ENCODE assay signal across 17 cellular contexts in the genomic region with DNA sequence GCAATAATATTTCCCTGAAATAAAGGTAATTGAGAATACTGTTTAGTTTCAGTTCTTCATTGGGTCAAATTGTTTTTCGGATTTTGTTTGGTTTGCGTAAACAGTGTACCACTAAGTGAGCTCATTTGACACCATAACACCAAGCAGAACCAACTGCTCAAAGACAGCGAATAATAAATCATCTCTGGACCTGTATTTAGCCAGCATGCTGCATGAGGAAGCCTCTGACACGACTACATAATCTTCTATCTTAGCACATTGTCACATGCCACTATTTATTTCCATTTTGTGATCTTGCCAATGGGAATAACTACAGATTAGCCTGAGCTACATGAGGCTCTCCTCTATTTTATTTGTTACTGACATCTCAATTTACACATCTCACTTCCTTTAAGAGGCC. TPM values are rescaled to one million over a fixed set of nuclear protein-coding genes. Genes with fewer than 3 reads are reported as not detected.
DNase-seq lines count a peak whose midpoint lies in the region; TF ChIP-seq lines count a peak whose summit lies in the region.
"Had no signal": no experiment of that assay in that cellular context is flagged by ENCODE, and none has a peak within 500 bp of the region (broad histone marks: within the 10 kb centered on the region; RNA-seq: fewer than 3 reads in every experiment).

No MANE protein-coding gene starts in this region.

- TF ChIP-seq CTCF in right atrium auricular region (IDR thresholded peaks at IDR 0.05), result no peak

- intact Hi-C loops in cardiac septum (cut with DNase I), result no loop called here

- peak overlapping the region; percentile 61 to 69 for H3K27ac ChIP-seq in right atrium auricular region
- H3K27ac ChIP-seq: 22Rv1; A549; BLaER1 treated with 17β-estradiol and CSF1 and Interleukin-3, amounts not matched to agents 10 nM and 100 nM; C4-2B had no signal

- no peaks in the 10 kb centered on the region for H3K4me1 ChIP-seq in right atrium auricular region
- H3K4me1 ChIP-seq: A549; BLaER1 treated with 17β-estradiol and CSF1 and Interleukin-3, amounts not matched to agents 10 nM and 100 nM; Caco-2 had no signal

- H3K36me3 ChIP-seq in right atrium auricular region, result no peaks in the 10 kb centered on the region

- H3K27me3 ChIP-seq in right atrium auricular region, result no peaks in the 10 kb centered on the region
- H3K27me3 ChIP-seq: BLaER1 treated with 17β-estradiol and CSF1 and Interleukin-3, amounts not matched to agents 10 nM and 100 nM had no signal

- H3K4me3 ChIP-seq in right atrium auricular region, result no peak overlapping the region
- H3K4me3 ChIP-seq: A549; BLaER1 treated with 17β-estradiol and CSF1 and Interleukin-3, amounts not matched to agents 10 nM and 100 nM had no signal

- DNase-seq in NCI-H1417 (lab: John Stamatoyannopoulos, UW), result peak in 2 of 3 experiments; percentile 10 to 56
- no peak for DNase-seq in NCI-H1417 treated with DMSO at 0.1 percent for 48 hours (lab: John Stamatoyannopoulos, UW)
- DNase-seq in right atrium auricular region (ENCODE audit: low spot score), result no peak
- no peak for DNase-seq in cardiac septum (ENCODE audit: low spot score)
- DNase-seq in NCI-H69 (lab: John Stamatoyannopoulos, UW), result peak; percentile 41
- no peak for DNase-seq in activated T-cell treated with anti-CD3 and anti-CD28 coated beads, Interleukin-2, amount 50 U/mL, for 1 hour
- DNase-seq: AML-193; Caco-2; Calu3; CD4-positive, alpha-beta T cell; CD8-positive, alpha-beta T cell; DMS79 treated with DMSO at 0.1 percent for 48 hours; GF-D8 had no signal

- no peaks in the 10 kb centered on the region for H3K9me3 ChIP-seq in right atrium auricular region
- H3K9me3 ChIP-seq: A549 had no signal

RNA-seq across cellular contexts. Expression of a gene that starts 12.1 kb away (rescaled TPM):
- total RNA-seq in right atrium auricular region, result 10 to 100 TPM in 1 of 2 donors, 1 to 10 TPM in 1; 2.5 to 20.7 TPM
- total RNA-seq in cardiac septum, result 0.48 TPM

Comparison
In these comparisons a context has a peak if more than half of its experiments do, and no peak if none do; other contexts are left out.
1. DNase-seq: peak in NCI-H1417 (2 of 3) and NCI-H69 (single experiment); none in NCI-H1417 treated with DMSO at 0.1 percent for 48 hours (single experiment), right atrium auricular region (single experiment), cardiac septum (single experiment) and activated T-cell treated with anti-CD3 and anti-CD28 coated beads, Interleukin-2, amount 50 U/mL, for 1 hour (single experiment).